In the genomic region with DNA sequence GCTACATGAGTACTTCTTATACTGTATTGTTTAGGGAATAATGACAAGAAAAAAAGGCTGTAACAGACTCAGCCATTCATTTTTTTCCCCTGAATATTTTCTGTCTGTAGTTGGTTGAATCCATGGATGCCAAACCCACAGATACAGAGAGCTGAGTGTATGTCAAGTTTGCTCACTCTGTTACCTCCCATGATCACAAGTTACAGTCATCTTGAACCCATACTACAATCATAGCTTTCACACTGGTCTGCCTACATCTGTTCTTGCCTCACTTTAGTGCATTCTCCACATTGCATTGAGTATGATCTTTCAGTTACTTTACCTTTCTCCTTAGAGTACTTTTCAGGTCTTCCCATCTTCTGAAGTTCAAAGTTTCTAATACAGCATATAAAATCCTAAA, we compare ENCODE assay signal across 1 cellular context.
TF ChIP-seq lines count a peak whose summit lies in the region.

No MANE protein-coding gene starts in this region.

TF ChIP-seq in GM23338, 12 proteins besides CTCF, POLR2A, EP300 and RAD21 (continued from another document):
- no peak for TF ChIP-seq STAT1 (IDR thresholded peaks at IDR 0.05; ENCODE audit: unreplicated experiment)
- no peak for TF ChIP-seq ZNF114 (CRISPR knock-in tag; IDR thresholded peaks at IDR 0.05)
TF ChIP-seq in GM23338: peak in this region for 0.
